In the genomic region with DNA sequence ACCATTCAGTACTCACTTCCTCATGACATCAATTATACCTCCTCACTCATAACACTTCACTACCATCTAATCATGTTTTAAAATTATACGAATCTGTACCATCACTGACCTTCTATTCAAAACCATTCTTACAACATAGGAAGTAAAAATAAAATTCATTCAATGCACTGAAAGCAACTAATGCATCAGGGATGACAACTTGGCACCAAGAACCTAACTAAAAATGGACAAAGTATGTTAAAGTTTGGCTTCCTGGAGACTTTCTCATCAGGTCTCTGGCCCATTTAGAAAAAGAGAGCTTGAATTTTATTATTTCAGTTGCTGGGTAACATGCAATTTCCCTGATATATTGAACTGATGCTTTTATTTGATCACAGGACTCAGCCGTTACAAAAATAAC, we compare ENCODE assay signal across 1 cellular context.
TF ChIP-seq lines count a peak whose summit lies in the region.

No MANE protein-coding gene starts in this region.

TF ChIP-seq in IMR-90, 13 proteins besides CTCF, POLR2A, EP300 and RAD21:
- TF ChIP-seq MAFK (IDR thresholded peaks at IDR 0.05; ENCODE audit: low read depth, low read length), result no peak
- TF ChIP-seq MXI1 (IDR thresholded peaks at IDR 0.05; ENCODE audit: borderline replicate concordance, low read depth, low read length), result no peak
- TF ChIP-seq MAZ (IDR thresholded peaks at IDR 0.05; ENCODE audit: borderline replicate concordance, low read depth, low read length), result no peak
- no peak for TF ChIP-seq RFX5 (IDR thresholded peaks at IDR 0.05; ENCODE audit: low read depth, low read length)
- no peak for TF ChIP-seq RCOR1 (IDR thresholded peaks at IDR 0.05; ENCODE audit: insufficient replicate concordance, low read length)
- no peak for TF ChIP-seq CHD1 (IDR thresholded peaks at IDR 0.05; ENCODE audit: low read depth, low read length)
- no peak for TF ChIP-seq FOS (IDR thresholded peaks at IDR 0.05; ENCODE audit: low read depth, low read length)
- no peak for TF ChIP-seq SMC3 (IDR thresholded peaks at IDR 0.05; ENCODE audit: low read depth, low read length)
- no peak for TF ChIP-seq NFE2L2 (IDR thresholded peaks at IDR 0.05; ENCODE audit: low read depth, low read length)
- TF ChIP-seq BHLHE40 (IDR thresholded peaks at IDR 0.05; ENCODE audit: low read depth, low read length), result no peak
- TF ChIP-seq, protein P1, sequence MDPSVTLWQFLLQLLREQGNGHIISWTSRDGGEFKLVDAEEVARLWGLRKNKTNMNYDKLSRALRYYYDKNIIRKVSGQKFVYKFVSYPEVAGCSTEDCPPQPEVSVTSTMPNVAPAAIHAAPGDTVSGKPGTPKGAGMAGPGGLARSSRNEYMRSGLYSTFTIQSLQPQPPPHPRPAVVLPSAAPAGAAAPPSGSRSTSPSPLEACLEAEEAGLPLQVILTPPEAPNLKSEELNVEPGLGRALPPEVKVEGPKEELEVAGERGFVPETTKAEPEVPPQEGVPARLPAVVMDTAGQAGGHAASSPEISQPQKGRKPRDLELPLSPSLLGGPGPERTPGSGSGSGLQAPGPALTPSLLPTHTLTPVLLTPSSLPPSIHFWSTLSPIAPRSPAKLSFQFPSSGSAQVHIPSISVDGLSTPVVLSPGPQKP (IDR thresholded peaks at IDR 0.05; ENCODE audit: borderline replicate concordance, low read depth, low read length), result no peak
- TF ChIP-seq, protein P2, sequence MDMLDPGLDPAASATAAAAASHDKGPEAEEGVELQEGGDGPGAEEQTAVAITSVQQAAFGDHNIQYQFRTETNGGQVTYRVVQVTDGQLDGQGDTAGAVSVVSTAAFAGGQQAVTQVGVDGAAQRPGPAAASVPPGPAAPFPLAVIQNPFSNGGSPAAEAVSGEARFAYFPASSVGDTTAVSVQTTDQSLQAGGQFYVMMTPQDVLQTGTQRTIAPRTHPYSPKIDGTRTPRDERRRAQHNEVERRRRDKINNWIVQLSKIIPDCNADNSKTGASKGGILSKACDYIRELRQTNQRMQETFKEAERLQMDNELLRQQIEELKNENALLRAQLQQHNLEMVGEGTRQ (IDR thresholded peaks at IDR 0.05; ENCODE audit: low read depth, low read length), result no peak
- no peak for TF ChIP-seq CEBPB (IDR thresholded peaks at IDR 0.05; ENCODE audit: low read depth, low read length)
